In the genomic region with DNA sequence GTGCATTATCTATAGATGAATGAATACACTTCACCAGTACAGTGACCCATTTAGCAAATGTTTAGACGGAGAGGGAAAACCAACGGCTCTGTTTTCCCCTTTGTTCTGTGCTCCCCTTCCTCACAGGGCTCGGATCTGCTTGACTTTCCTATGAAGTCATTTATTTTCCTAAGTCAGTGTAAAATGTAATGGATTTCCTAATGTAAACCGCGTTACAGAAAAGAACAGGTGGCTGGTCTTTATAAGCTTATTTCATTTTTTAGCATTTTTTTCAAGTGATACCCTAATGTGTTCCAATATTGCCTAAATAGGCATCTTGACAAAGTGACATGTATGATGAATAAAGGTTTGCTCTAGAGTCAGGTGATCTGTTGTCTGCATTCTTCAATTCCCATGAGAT, we compare ENCODE assay signal across 8 cellular contexts.
"Had no signal": no experiment of that assay in that cellular context is flagged by ENCODE, and none has a peak within 500 bp of the region (broad histone marks: within the 10 kb centered on the region; RNA-seq: fewer than 3 reads in every experiment).

No MANE protein-coding gene starts in this region.

- ATAC-seq: HCT116, HepG2 had no signal

- H3K27ac ChIP-seq: GM23248 had no signal

- H3K36me3 ChIP-seq: HAP-1 had no signal

- H2AFZ ChIP-seq: GM23248 had no signal

- H3K9me3 ChIP-seq: HAP-1 had no signal

- DNase-seq: GM23248, GOT3, H7, HFFc6, KBM-7 had no signal

- H3K9ac ChIP-seq: GM23248 had no signal

- H3K4me3 ChIP-seq: GM23248, HAP-1 had no signal
